18 cellular contexts compared by ENCODE assay signal in the genomic region with DNA sequence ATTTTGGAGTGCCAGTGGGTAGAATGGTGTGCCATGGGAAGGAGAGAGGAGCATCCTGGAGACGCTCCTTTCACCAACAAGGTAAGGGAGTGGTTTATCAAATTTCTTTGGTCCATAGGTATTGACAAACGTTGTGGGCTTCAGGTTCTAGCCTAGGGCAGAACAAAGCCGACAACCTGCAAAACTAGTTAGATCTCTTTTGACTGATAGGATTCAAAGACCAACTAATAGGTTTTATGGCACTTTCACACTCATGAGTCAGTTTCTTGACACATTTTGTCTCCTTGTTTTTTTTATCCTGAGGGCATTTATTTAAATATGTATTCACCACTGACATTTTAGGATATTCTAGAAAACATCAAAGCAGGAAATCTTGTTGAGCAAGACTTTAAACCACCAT.
"Had no signal": no experiment of that assay in that cellular context is flagged by ENCODE, and none has a peak within 500 bp of the region (broad histone marks: within the 10 kb centered on the region; RNA-seq: fewer than 3 reads in every experiment).

No MANE protein-coding gene starts in this region.

- H3K4me2 ChIP-seq: neural progenitor cell had no signal

- ATAC-seq: effector memory CD8-positive, alpha-beta T cell; mucosa of descending colon; stimulated activated naive CD8-positive, alpha-beta T cell treated with anti-CD3 and anti-CD28 coated beads, Interleukin-15, Interleukin-2, amounts not matched to agents 100 U/mL and 50 U/mL, for 24 hours had no signal

- H2AFZ ChIP-seq: neural progenitor cell had no signal

- H3K36me3 Mint-ChIP-seq: activated CD4-positive, alpha-beta memory T cell treated with anti-CD3 and anti-CD28 coated beads for 36 hours; activated naive CD8-positive, alpha-beta T cell; naive B cell; neural progenitor cell had no signal

- H3K9ac ChIP-seq: neural progenitor cell had no signal

- H3K4me3 ChIP-seq: left ventricle myocardium inferior, mucosa of descending colon, neural progenitor cell, prostate gland, right atrium auricular region, tibial artery, uterus had no signal

- H3K9me3 Mint-ChIP-seq: activated CD4-positive, alpha-beta memory T cell treated with anti-CD3 and anti-CD28 coated beads for 36 hours; effector memory CD8-positive, alpha-beta T cell; naive B cell; T-helper 2 cell treated with Interferon-gamma antibody and Interleukin-4, amounts not matched to agents 5 μg/mL and 100 μg/mL, for 36 hours had no signal

- H3K4me1 ChIP-seq: prostate gland, tibial artery, uterus had no signal

- H3K27ac Mint-ChIP-seq: activated CD4-positive, alpha-beta memory T cell treated with anti-CD3 and anti-CD28 coated beads for 36 hours; activated naive CD8-positive, alpha-beta T cell; effector memory CD8-positive, alpha-beta T cell; naive B cell; neural progenitor cell; T-helper 2 cell treated with Interferon-gamma antibody and Interleukin-4, amounts not matched to agents 5 μg/mL and 100 μg/mL, for 36 hours had no signal

- H3K4me3 Mint-ChIP-seq: activated CD4-positive, alpha-beta memory T cell treated with anti-CD3 and anti-CD28 coated beads for 36 hours; activated naive CD8-positive, alpha-beta T cell; effector memory CD8-positive, alpha-beta T cell; naive B cell; neural progenitor cell; T-helper 2 cell treated with Interferon-gamma antibody and Interleukin-4, amounts not matched to agents 5 μg/mL and 100 μg/mL, for 36 hours had no signal

- H3K36me3 ChIP-seq: left ventricle myocardium inferior, neural progenitor cell, prostate gland, right atrium auricular region, tibial artery, uterus had no signal

- H3K4me1 Mint-ChIP-seq: naive B cell had no signal

- H3K27ac ChIP-seq: left ventricle myocardium inferior, neural progenitor cell, prostate gland, right atrium auricular region, tibial artery, uterus had no signal

- H3K27me3 Mint-ChIP-seq: effector memory CD8-positive, alpha-beta T cell had no signal

- H3K27me3 ChIP-seq: neural progenitor cell, right atrium auricular region, tibial artery, uterus had no signal

- H3K9me3 ChIP-seq: left ventricle myocardium inferior, mucosa of descending colon, prostate gland, right atrium auricular region, tibial artery, uterus had no signal

- DNase-seq: activated CD4-positive, alpha-beta memory T cell treated with anti-CD3 and anti-CD28 coated beads for 36 hours; activated CD4-positive, alpha-beta T cell treated with anti-CD3 and anti-CD28 coated beads for 4 hours; effector memory CD8-positive, alpha-beta T cell; foreskin melanocyte; glutamatergic neuron; kidney glomerular epithelial cell; left ventricle myocardium inferior; mucosa of descending colon; naive B cell; stimulated activated naive CD8-positive, alpha-beta T cell treated with anti-CD3 and anti-CD28 coated beads, Interleukin-15, Interleukin-2, amounts not matched to agents 100 U/mL and 50 U/mL, for 24 hours; substantia nigra; tibial artery; uterus had no signal
